ENCODE assay signal across 8 cellular contexts in the genomic region with DNA sequence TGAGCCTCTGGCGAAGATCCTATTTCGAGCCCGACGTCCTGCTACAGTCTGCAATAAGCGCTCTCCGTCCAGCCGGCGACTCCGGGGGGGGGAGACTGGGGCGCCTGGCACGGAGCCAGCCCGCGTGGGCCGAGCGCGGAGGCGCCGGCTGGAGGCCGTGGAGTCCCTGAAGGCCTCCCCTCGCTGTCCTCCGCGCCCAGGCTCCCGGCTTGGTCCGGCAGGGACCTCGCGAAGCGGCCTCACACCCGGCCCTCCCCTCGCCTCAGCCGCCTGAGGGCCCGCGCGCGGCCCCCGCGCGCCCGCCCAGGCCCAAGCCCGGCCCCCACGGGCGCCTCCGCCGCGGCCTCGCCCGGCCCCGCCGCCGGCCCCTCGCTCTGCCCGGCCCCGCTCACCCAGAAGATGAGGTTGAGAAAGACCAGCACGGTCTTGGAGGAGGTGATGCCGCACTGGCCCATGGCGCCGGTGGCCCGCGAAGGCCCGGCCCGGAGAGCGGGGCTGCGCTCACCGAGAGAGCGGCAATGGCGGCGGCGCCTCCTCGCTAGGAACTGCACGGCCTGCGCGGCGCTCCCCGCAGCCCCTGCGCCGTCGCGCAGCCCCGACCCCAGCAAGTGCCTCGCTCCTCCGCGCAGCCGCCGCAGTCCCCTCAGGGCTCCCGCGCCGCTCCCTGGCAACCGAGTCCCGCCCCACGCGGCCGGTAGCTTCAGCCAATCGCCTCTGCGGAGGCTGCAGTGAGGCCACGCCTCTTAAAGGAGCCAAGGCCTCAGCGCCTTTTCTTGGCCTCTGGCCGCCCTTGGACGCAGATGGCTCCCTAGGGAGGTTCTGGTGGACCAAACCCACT. TPM values are rescaled to one million over a fixed set of nuclear protein-coding genes. Genes with fewer than 3 reads are reported as not detected.
DNase-seq lines count a peak whose midpoint lies in the region; ATAC-seq and TF ChIP-seq lines count a peak whose summit lies in the region.

Gene TSPAN3, minus strand, starts transcription at position 610 of the 838 bp plus-strand sequence. Its CDS starts 155 bp downstream, at position 455.

- peaks cover 39% of the 10 kb centered on the region for H3K4me1 Mint-ChIP-seq in activated naive CD8-positive, alpha-beta T cell (ENCODE audit: low read depth)

- H3K36me3 Mint-ChIP-seq in activated naive CD8-positive, alpha-beta T cell = peaks cover 2% of the 10 kb centered on the region

- peak within 1 kb of the TSS; percentile 41 for H3K27ac ChIP-seq in temporal lobe (ENCODE audit: low read depth, low read length)

- no peaks in the 10 kb centered on the region for H3K9me3 Mint-ChIP-seq in activated naive CD8-positive, alpha-beta T cell (ENCODE audit: low read depth)

- DNase-seq in GM12864 (ENCODE audit: low read depth) (peak; percentile 64), NCI-H1105 treated with DMSO at 0.1 percent for 48 hours (lab: John Stamatoyannopoulos, UW) (peak; percentile 82), SKM-1 treated with dmso at 0.1 percent for 144 hours (lab: John Stamatoyannopoulos, UW; ENCODE audit: unreplicated experiment) (peak; percentile 88), glomerular visceral epithelial cell (ENCODE audit: extremely low spot score) (peak; percentile 93), omental fat pad (ENCODE audit: low spot score) (peak; percentile 73)

- H3K4me3 ChIP-seq in GM12864 (ENCODE audit: low read depth, low read length) = peak within 1 kb of the TSS; percentile 91

- H3K27me3 Mint-ChIP-seq in activated naive CD8-positive, alpha-beta T cell = no peaks in the 10 kb centered on the region

- H3K4me3 Mint-ChIP-seq in activated naive CD8-positive, alpha-beta T cell = peak within 1 kb of the TSS; percentile 90

- ATAC-seq in HG02678 (IDR thresholded peaks at IDR 0.05; ENCODE audit: unreplicated experiment) (peak; percentile 94), omental fat pad (ENCODE audit: low FRiP score) (peak; percentile 93)

- no peak for TF ChIP-seq CTCF in GM12864 (IDR thresholded peaks at IDR 0.05; ENCODE audit: low read depth, low read length, missing control alignments)
- no peak for TF ChIP-seq CTCF in omental fat pad (IDR thresholded peaks at IDR 0.05)

- peak within 1 kb of the TSS; percentile 87 for H3K27ac Mint-ChIP-seq in activated naive CD8-positive, alpha-beta T cell

RNA-seq across cellular contexts. Expression of gene TSPAN3, which starts in this region (rescaled TPM):
- total RNA-seq in omental fat pad (1,000 to 10,000 TPM in 2 of 4 donors, 100 to 1,000 TPM in 2; 218 to 1,125 (median 697) TPM), temporal lobe (174 TPM)

Comparison
In these comparisons a context has a peak if more than half of its experiments do, and no peak if none do; other contexts are left out.
1. Peak in every context shown above with its lines: DNase-seq, ATAC-seq, H3K4me3 ChIP-seq and H3K27ac ChIP-seq.